17 cellular contexts compared by ENCODE assay signal in the genomic region with DNA sequence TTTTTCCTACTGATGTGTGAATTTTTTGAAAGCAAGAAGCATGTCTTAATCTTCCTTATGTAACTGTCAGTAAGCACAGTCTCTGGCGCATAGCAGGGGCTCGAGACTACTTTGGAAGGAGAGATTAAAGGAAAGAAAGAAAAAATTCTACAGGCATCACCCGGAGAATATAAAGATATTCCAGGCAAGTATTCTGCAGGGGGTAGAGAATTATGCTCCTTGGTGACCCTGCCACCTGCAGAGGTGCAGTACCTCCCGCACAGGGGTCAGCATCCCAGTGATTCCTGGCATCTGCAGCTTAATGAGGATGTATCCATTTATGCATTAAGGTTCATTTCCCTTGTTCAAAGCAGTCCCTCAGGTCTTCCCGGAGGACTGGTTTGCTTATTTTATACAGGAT.
"Had no signal": no experiment of that assay in that cellular context is flagged by ENCODE, and none has a peak within 500 bp of the region (broad histone marks: within the 10 kb centered on the region; RNA-seq: fewer than 3 reads in every experiment).

No MANE protein-coding gene starts in this region.

- H3K27ac ChIP-seq: brain microvascular endothelial cell, right atrium auricular region, skin epidermis, tibial artery, vagina had no signal

- H3K9me3 ChIP-seq: right atrium auricular region, tibial artery, vagina had no signal

- H3K36me3 Mint-ChIP-seq: activated naive CD8-positive, alpha-beta T cell treated with anti-CD3 and anti-CD28 coated beads, Interleukin-2, amount 10 ng/mL, durations not matched to agents 7 days and 5 days; naive B cell; stimulated activated naive B cell treated with anti-CD40 and anti-IgM and Interleukin-4, amounts not matched to agents 10 μg/mL and 1 μg/mL and 100 μg/mL, for 72 hours had no signal

- H3K27me3 ChIP-seq: brain microvascular endothelial cell, right atrium auricular region, tibial artery, vagina had no signal

- H3K4me1 Mint-ChIP-seq: activated CD4-positive, alpha-beta T cell treated with anti-CD3 and anti-CD28 coated beads, Interleukin-2, amount 10 ng/mL, durations not matched to agents 24 days and 14 days; activated naive CD8-positive, alpha-beta T cell treated with anti-CD3 and anti-CD28 coated beads, Interleukin-2, amount 10 ng/mL, durations not matched to agents 7 days and 5 days; naive B cell; stimulated activated naive B cell treated with anti-CD40 and anti-IgM and Interleukin-4, amounts not matched to agents 10 μg/mL and 1 μg/mL and 100 μg/mL, for 72 hours had no signal

- H3K27me3 Mint-ChIP-seq: activated CD4-positive, alpha-beta T cell treated with anti-CD3 and anti-CD28 coated beads, Interleukin-2, amount 10 ng/mL, durations not matched to agents 24 days and 14 days; activated naive CD8-positive, alpha-beta T cell treated with anti-CD3 and anti-CD28 coated beads, Interleukin-2, amount 10 ng/mL, durations not matched to agents 7 days and 5 days; progenitor cell of endocrine pancreas had no signal

- H3K9me3 Mint-ChIP-seq: activated CD4-positive, alpha-beta T cell treated with anti-CD3 and anti-CD28 coated beads, Interleukin-2, amount 10 ng/mL, durations not matched to agents 24 days and 14 days; activated naive CD8-positive, alpha-beta T cell treated with anti-CD3 and anti-CD28 coated beads, Interleukin-2, amount 10 ng/mL, durations not matched to agents 7 days and 5 days; stimulated activated naive B cell treated with anti-CD40 and anti-IgM and Interleukin-4, amounts not matched to agents 10 μg/mL and 1 μg/mL and 100 μg/mL, for 72 hours had no signal

- H3K4me3 Mint-ChIP-seq: activated CD4-positive, alpha-beta T cell treated with anti-CD3 and anti-CD28 coated beads, Interleukin-2, amount 10 ng/mL, durations not matched to agents 24 days and 14 days; activated naive CD8-positive, alpha-beta T cell treated with anti-CD3 and anti-CD28 coated beads, Interleukin-2, amount 10 ng/mL, durations not matched to agents 7 days and 5 days; naive B cell; stimulated activated naive B cell treated with anti-CD40 and anti-IgM and Interleukin-4, amounts not matched to agents 10 μg/mL and 1 μg/mL and 100 μg/mL, for 72 hours had no signal

- H3K36me3 ChIP-seq: brain microvascular endothelial cell, right atrium auricular region, tibial artery, vagina had no signal

- H3K27ac Mint-ChIP-seq: activated CD4-positive, alpha-beta T cell treated with anti-CD3 and anti-CD28 coated beads, Interleukin-2, amount 10 ng/mL, durations not matched to agents 24 days and 14 days; activated naive CD8-positive, alpha-beta T cell treated with anti-CD3 and anti-CD28 coated beads, Interleukin-2, amount 10 ng/mL, durations not matched to agents 7 days and 5 days; progenitor cell of endocrine pancreas; stimulated activated naive B cell treated with anti-CD40 and anti-IgM and Interleukin-4, amounts not matched to agents 10 μg/mL and 1 μg/mL and 100 μg/mL, for 72 hours had no signal

- H3K4me1 ChIP-seq: right atrium auricular region had no signal

- H3K4me3 ChIP-seq: right atrium auricular region, skin epidermis, tibial artery, vagina had no signal

- DNase-seq: activated CD4-positive, alpha-beta T cell treated with anti-CD3 and anti-CD28 coated beads, Interleukin-2, amount 10 ng/mL, durations not matched to agents 24 days and 14 days; activated CD4-positive, CD25-positive, alpha-beta regulatory T cell; activated CD8-positive, alpha-beta memory T cell treated with anti-CD3 and anti-CD28 coated beads, Interleukin-2, amount 50 U/mL, for 48 hours; activated naive CD8-positive, alpha-beta T cell treated with anti-CD3 and anti-CD28 coated beads, Interleukin-2, amount 10 ng/mL, durations not matched to agents 7 days and 5 days; brain microvascular endothelial cell; dermis blood vessel endothelial cell; naive B cell; nucleus accumbens; stimulated activated CD4-positive, alpha-beta T cell treated with anti-CD3 and anti-CD28 coated beads, Interleukin-15, amount 100 ng/mL, for 24 hours; stimulated activated CD4-positive, alpha-beta T cell treated with anti-CD3 and anti-CD28 coated beads, Interleukin-4, amount 100 ng/mL, for 1 hour; stimulated activated naive B cell treated with anti-CD40 and anti-IgM and Interleukin-4, amounts not matched to agents 10 μg/mL and 1 μg/mL and 100 μg/mL, for 72 hours; SW 1271; tibial artery had no signal
